25 cellular contexts compared by ENCODE assay signal in the genomic region with DNA sequence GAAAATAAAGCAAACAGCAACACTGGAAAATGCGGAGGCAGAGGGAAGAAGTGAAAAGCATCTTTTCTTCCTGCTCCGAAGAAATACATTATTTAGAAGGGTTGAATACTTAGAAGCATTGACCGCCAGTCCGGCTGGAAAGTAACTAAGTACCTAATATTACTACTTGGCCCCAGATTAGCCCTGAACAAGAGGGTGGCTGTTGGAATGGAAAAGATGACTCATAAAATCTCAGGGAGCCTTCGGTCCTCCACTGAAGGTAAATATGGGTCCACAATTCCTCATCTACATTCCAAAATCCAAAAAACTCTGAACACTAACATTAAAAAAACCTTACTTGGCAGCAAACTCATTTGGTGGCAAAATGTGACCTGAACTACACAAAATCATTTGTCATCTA. TPM values are rescaled to one million over a fixed set of nuclear protein-coding genes. Genes with fewer than 3 reads are reported as not detected.
A peak's percentile ranks its signal among the peaks of the same experiment; 100 is the strongest.
DNase-seq lines count a peak whose midpoint lies in the region; ATAC-seq and TF ChIP-seq lines count a peak whose summit lies in the region.
"Had no signal": no experiment of that assay in that cellular context is flagged by ENCODE, and none has a peak within 500 bp of the region (broad histone marks: within the 10 kb centered on the region; RNA-seq: fewer than 3 reads in every experiment).

No MANE protein-coding gene starts in this region.

- no peaks in the 10 kb centered on the region for H3K27me3 Mint-ChIP-seq in T-helper 17 cell
- H3K27me3 Mint-ChIP-seq: activated CD4-positive, alpha-beta T cell treated with anti-CD3 and anti-CD28 coated beads, Interleukin-2, amount 10 ng/mL, durations not matched to agents 24 days and 14 days; activated T-cell treated with anti-CD3 and anti-CD28 coated beads, Interleukin-2, amount 50 U/mL, for 24 hours had no signal

- no peak overlapping the region for H2BK20ac ChIP-seq in IMR-90 (ENCODE audit: low read depth, low read length)

- DNase-seq in IMR-90 (peak; percentile 35), ascending aorta (ENCODE audit: low spot score in 2 of 2) (no peak), fibroblast of the aortic adventitia (ENCODE audit: low read depth) (peak; percentile 56), thoracic aorta (ENCODE audit: low spot score) (no peak), mammary epithelial cell (no peak), T-helper 17 cell (no peak), NCI-H2029 (lab: John Stamatoyannopoulos, UW) (no peak)
- DNase-seq: activated CD4-positive, alpha-beta T cell treated with anti-CD3 and anti-CD28 coated beads, Interleukin-2, amount 10 ng/mL, durations not matched to agents 24 days and 14 days; activated gamma-delta T cell treated with Interleukin-2 at 50 U/mL for 16 hours; activated T-cell treated with anti-CD3 and anti-CD28 coated beads, Interleukin-2, amount 50 U/mL, for 24 hours; Calu3; DND-41; effector CD8-positive, alpha-beta T cell; foreskin fibroblast; mesenchymal stem cell; NCI-H1417 treated with DMSO at 0.1 percent for 48 hours; PC-3; retina; Right ventricle myocardium superior; stimulated activated CD4-positive, alpha-beta T cell treated with anti-CD3 and anti-CD28 coated beads, Interleukin-1b, Interleukin-23, amount 100 ng/mL, for 48 hours; stimulated activated CD8-positive, alpha-beta memory T cell treated with anti-CD3 and anti-CD28 coated beads, Interleukin-4, amount 100 ng/mL, for 48 hours; WERI-Rb-1 had no signal

- BruUV-seq in IMR-90 (replicated peaks; lab: Mats Ljungman, UMichigan) (no TSS peak), mammary epithelial cell (replicated peaks; lab: Mats Ljungman, UMichigan) (no TSS peak)

- POLR2A ChIA-PET in IMR-90 (lab: Charles Lee; ENCODE audit: unreplicated experiment) = no interaction called here

- H3K4ac ChIP-seq in IMR-90 (ENCODE audit: low read depth, low read length) = no peak overlapping the region

- H3K56ac ChIP-seq in IMR-90 (ENCODE audit: extremely low read depth, insufficient read depth, low read length) = no peak overlapping the region

- in situ Hi-C loops in IMR-90 (cut with MboI; ENCODE audit: low sequenced_read_pairs) = no loop called here
- in situ Hi-C loops in mammary epithelial cell (cut with MboI; ENCODE audit: low sequenced_read_pairs in 2 of 2) = no loop called here

- H3K9me3 ChIP-seq in IMR-90 (ENCODE audit: control insufficient read depth, insufficient read depth, low read length) (no peaks in the 10 kb centered on the region), ascending aorta (no peaks in the 10 kb centered on the region), thoracic aorta (no peaks in the 10 kb centered on the region), mammary epithelial cell (replicated peaks; ENCODE audit: insufficient read depth, low read length) (no peaks in the 10 kb centered on the region), T-helper 17 cell (ENCODE audit: control insufficient read depth, low read length, poor library complexity, severe bottlenecking) (no peaks in the 10 kb centered on the region)

- no peak overlapping the region for H2BK120ac ChIP-seq in IMR-90 (ENCODE audit: low read depth, low read length)

- TF ChIP-seq RAD21 in IMR-90 (IDR thresholded peaks at IDR 0.05; ENCODE audit: low read length) = no peak

- H2AK9ac ChIP-seq in IMR-90 (replicated peaks; ENCODE audit: low read depth, low read length, poor library complexity) = no peak overlapping the region

- H3K4me2 ChIP-seq in IMR-90 (ENCODE audit: low read depth, low read length) (no peak overlapping the region), mammary epithelial cell (ENCODE audit: insufficient read depth, low read depth, low read length) (no peak overlapping the region)
- H3K4me2 ChIP-seq: smooth muscle cell had no signal

- peaks cover 7% of the 10 kb centered on the region for H3K4me1 Mint-ChIP-seq in T-helper 17 cell
- H3K4me1 Mint-ChIP-seq: CD14-positive monocyte had no signal

- no peak overlapping the region for H3K4me3 ChIP-seq in IMR-90 (ENCODE audit: insufficient read depth, low read depth, low read length)
- H3K4me3 ChIP-seq in ascending aorta = no peak overlapping the region
- H3K4me3 ChIP-seq in fibroblast of the aortic adventitia (ENCODE audit: low read depth, low read length) = no peak overlapping the region
- peak overlapping the region; percentile 12 for H3K4me3 ChIP-seq in thoracic aorta
- no peak overlapping the region for H3K4me3 ChIP-seq in mammary epithelial cell (replicated peaks in 1 of 3; ENCODE audit: insufficient read depth in 1 of 3, low read depth in 2 of 3, low read length in 3 of 3)
- H3K4me3 ChIP-seq: smooth muscle cell had no signal

- H3K4me1 ChIP-seq in IMR-90 (ENCODE audit: control insufficient read depth, insufficient read depth, low read length) (peaks cover 2% of the 10 kb centered on the region; the same call in 1 of the 2 replicates), ascending aorta (peaks cover 2 to 14% of the 10 kb centered on the region in 2 donors), thoracic aorta (ENCODE audit: control insufficient read depth in 1 of 2, low read depth in 2 of 2) (peaks cover 11 to 29% of the 10 kb centered on the region in 2 donors), mammary epithelial cell (ENCODE audit: insufficient read depth, low read length) (no peaks in the 10 kb centered on the region)

- no peak overlapping the region for H4K5ac ChIP-seq in IMR-90 (ENCODE audit: low read depth, low read length)

- H4K20me1 ChIP-seq in IMR-90 (ENCODE audit: insufficient read depth, low read length) (peaks cover 12% of the 10 kb centered on the region), mammary epithelial cell (ENCODE audit: insufficient read depth, low read length) (peaks cover 2% of the 10 kb centered on the region)

- H3K18ac ChIP-seq in IMR-90 (ENCODE audit: low read depth, low read length) = no peak overlapping the region

- peaks cover 93% of the 10 kb centered on the region for H3K79me2 ChIP-seq in mammary epithelial cell (ENCODE audit: insufficient read depth, low read length)

- H3K23ac ChIP-seq in IMR-90 (ENCODE audit: low read depth, low read length) = no peak overlapping the region

- H3K4me3 Mint-ChIP-seq in T-helper 17 cell = no peak overlapping the region
- H3K4me3 Mint-ChIP-seq: activated CD4-positive, alpha-beta T cell treated with anti-CD3 and anti-CD28 coated beads, Interleukin-2, amount 10 ng/mL, durations not matched to agents 24 days and 14 days; activated T-cell treated with anti-CD3 and anti-CD28 coated beads, Interleukin-2, amount 50 U/mL, for 24 hours; brain; CD14-positive monocyte had no signal

- H3K36me3 ChIP-seq in IMR-90 (ENCODE audit: control insufficient read depth, insufficient read depth, low read length) (peaks cover 15% of the 10 kb centered on the region), ascending aorta (no peaks in the 10 kb centered on the region), thoracic aorta (no peaks in the 10 kb centered on the region), mammary epithelial cell (ENCODE audit: insufficient read depth, low read length) (peaks cover 40% of the 10 kb centered on the region)
- H3K36me3 ChIP-seq: WERI-Rb-1 had no signal

- H2BK15ac ChIP-seq in IMR-90 (ENCODE audit: low read depth, low read length) = no peak overlapping the region

- dilution Hi-C loops in IMR-90 (cut with HindIII; ENCODE audit: low sequenced_read_pairs, unreplicated experiment) (no loop called here), mammary epithelial cell (cut with HindIII; ENCODE audit: low sequenced_read_pairs) (no loop called here)

- H3K27ac ChIP-seq in IMR-90 (ENCODE audit: insufficient read depth, low read length) (no peak overlapping the region), ascending aorta (peak overlapping the region; percentile 69 to 73), thoracic aorta (peak overlapping the region; percentile 67 to 71), mammary epithelial cell (ENCODE audit: insufficient read depth, low read depth, low read length) (no peak overlapping the region)
- H3K27ac ChIP-seq: WERI-Rb-1 had no signal

- no peak overlapping the region for H4K91ac ChIP-seq in IMR-90 (ENCODE audit: insufficient read depth, low read depth, low read length)

- no peak overlapping the region for H3K27ac Mint-ChIP-seq in T-helper 17 cell
- H3K27ac Mint-ChIP-seq: activated CD4-positive, alpha-beta T cell treated with anti-CD3 and anti-CD28 coated beads, Interleukin-2, amount 10 ng/mL, durations not matched to agents 24 days and 14 days; activated T-cell treated with anti-CD3 and anti-CD28 coated beads, Interleukin-2, amount 50 U/mL, for 24 hours; brain; CD14-positive monocyte had no signal

- peaks cover 20% of the 10 kb centered on the region for H3K9me1 ChIP-seq in IMR-90 (ENCODE audit: insufficient read depth, low read length)

- H3K36me3 Mint-ChIP-seq in T-helper 17 cell (ENCODE audit: low read depth) = no peaks in the 10 kb centered on the region
- H3K36me3 Mint-ChIP-seq: CD14-positive monocyte had no signal

- H2AFZ ChIP-seq in IMR-90 (replicated peaks; ENCODE audit: low read length, poor library complexity) (no peak overlapping the region), mammary epithelial cell (ENCODE audit: low read depth, low read length) (no peak overlapping the region)

- H3K79me1 ChIP-seq in IMR-90 (ENCODE audit: low read depth in 1 of 2, low read length in 2 of 2) = peaks cover 45 to 68% of the 10 kb centered on the region in 2 experiments

- no peak overlapping the region for H3K9ac ChIP-seq in IMR-90 (ENCODE audit: low read depth, low read length)
- H3K9ac ChIP-seq in mammary epithelial cell (ENCODE audit: insufficient read depth, low read length) = no peak overlapping the region

- ATAC-seq in IMR-90 (ENCODE audit: low read depth) (no peak), thoracic aorta (ENCODE audit: insufficient number of reproducible peaks, low FRiP score, low read depth) (peak; percentile 83), T-helper 17 cell (no peak)
- ATAC-seq: PC-3 had no signal

- no CpG with 5 or more reads among the region's 5 CpGs for WGBS in IMR-90 (ENCODE audit: extremely low coverage in 2 of 2, insufficient read length in 1 of 2), 2 experiments
- WGBS in mammary epithelial cell (ENCODE audit: low coverage, missing lambda C conversion rate) = 75% methylated on average over 5 of the region's 5 CpGs

- no peak for TF ChIP-seq CTCF in IMR-90 (conservative IDR thresholded peaks at IDR 0.05; ENCODE audit: low read depth, low read length)
- no peak for TF ChIP-seq CTCF in ascending aorta (IDR thresholded peaks at IDR 0.05)
- TF ChIP-seq CTCF in fibroblast of the aortic adventitia (IDR thresholded peaks at IDR 0.05; ENCODE audit: insufficient read depth, low read length) = no peak
- TF ChIP-seq CTCF in thoracic aorta (IDR thresholded peaks at IDR 0.05) = no peak
- TF ChIP-seq CTCF in mammary epithelial cell (conservative IDR thresholded peaks at IDR 0.05 in 1 of 2, IDR thresholded peaks at IDR 0.05 in 1 of 2; ENCODE audit: extremely low read depth in 1 of 2, insufficient read depth in 1 of 2, low read depth in 1 of 2, low read length in 2 of 2) = no peak

- CTCF ChIA-PET in IMR-90 (lab: Yijun Ruan, JAX) (no interaction called here), mammary epithelial cell (lab: Charles Lee; ENCODE audit: low non-redundant PET) (no interaction called here)

- no peak overlapping the region for H2BK5ac ChIP-seq in IMR-90 (ENCODE audit: low read depth, low read length, poor library complexity, severe bottlenecking)

- TF ChIP-seq POLR2A in IMR-90 (IDR thresholded peaks at IDR 0.05; ENCODE audit: low read depth, low read length) = no peak

- no peak overlapping the region for H2AK5ac ChIP-seq in IMR-90 (ENCODE audit: low read depth, low read length)

- no peaks in the 10 kb centered on the region for H3K27me3 ChIP-seq in IMR-90 (ENCODE audit: control insufficient read depth, insufficient read depth, low read length)
- no peaks in the 10 kb centered on the region for H3K27me3 ChIP-seq in ascending aorta
- H3K27me3 ChIP-seq in thoracic aorta (replicated peaks; ENCODE audit: insufficient read depth) = no peaks in the 10 kb centered on the region
- no peaks in the 10 kb centered on the region for H3K27me3 ChIP-seq in mammary epithelial cell (ENCODE audit: insufficient read depth, low read length)

- intact Hi-C loops in IMR-90 (cut with micrococcal nuclease) = no loop called here
- intact Hi-C loops in ascending aorta (cut with DNase I) = loop anchor here (1.0 kb wide), 1 partner anchor 39 kb away; no protein-coding TSS in a partner anchor
- intact Hi-C loops in mammary epithelial cell (cut with micrococcal nuclease) = no loop called here

- no peak overlapping the region for H3K14ac ChIP-seq in IMR-90 (replicated peaks; ENCODE audit: low read depth, low read length)

- H4K8ac ChIP-seq in IMR-90 (ENCODE audit: low read depth in 2 of 2, low read length in 2 of 2) = no peak overlapping the region

RNA-seq across cellular contexts. Expression of a gene that starts 40.1 kb away (rescaled TPM):
- total RNA-seq in IMR-90 (2012; rRNA removed) (46.4 TPM in 2 replicates), ascending aorta (41.0 TPM), fibroblast of the aortic adventitia (ENCODE audit: low replicate concordance) (20.6 and 34.4 TPM in 2 replicates), thoracic aorta (10 to 100 TPM; 26.7 to 36.3 TPM), mammary epithelial cell (100 to 1,000 TPM in 1 of 2 donors, 10 to 100 TPM in 1; 93.0 to 171 TPM), T-helper 17 cell (1 to 10 TPM in 1 of 2 donors, under 1 TPM in 1; 0.87 to 1.0 TPM)
- polyA plus RNA-seq in IMR-90 (2012; rRNA removed) (41.4 and 47.9 TPM in 2 replicates), mammary epithelial cell (123 TPM)
- 28.9 and 33.4 TPM in 2 replicates for polyA plus RNA-seq in IMR-90 (2012; cell fraction: cytosol; rRNA removed)
- 41.5 and 54.4 TPM in 2 replicates for polyA plus RNA-seq in IMR-90 (2012; cell fraction: nucleus; rRNA removed; ENCODE audit: low replicate concordance)
- polyA minus RNA-seq in mammary epithelial cell = 185 TPM

Comparison
In these comparisons a context has a peak if more than half of its experiments do, and no peak if none do; other contexts are left out.
1. DNase-seq: peak in IMR-90 (single experiment) and fibroblast of the aortic adventitia (single experiment); none in ascending aorta (0 of 2), thoracic aorta (single experiment), mammary epithelial cell (single experiment), T-helper 17 cell (0 of 3) and NCI-H2029 (single experiment).
2. H3K27ac ChIP-seq: peak in ascending aorta (2 of 2) and thoracic aorta (2 of 2); none in IMR-90 (single experiment) and mammary epithelial cell (single experiment).
3. RNA of a gene that starts 40.1 kb away (total RNA-seq): 93.0 to 171 TPM in mammary epithelial cell, 46.4 TPM in IMR-90, 41.0 TPM in ascending aorta (single experiment), 26.7 to 36.3 TPM in thoracic aorta and 20.6 to 34.4 TPM in fibroblast of the aortic adventitia; 0.87 to 1.0 TPM in T-helper 17 cell; every median in the first group is over 10 times any median in the second.